ENCODE assay signal across 8 cellular contexts in the genomic region with DNA sequence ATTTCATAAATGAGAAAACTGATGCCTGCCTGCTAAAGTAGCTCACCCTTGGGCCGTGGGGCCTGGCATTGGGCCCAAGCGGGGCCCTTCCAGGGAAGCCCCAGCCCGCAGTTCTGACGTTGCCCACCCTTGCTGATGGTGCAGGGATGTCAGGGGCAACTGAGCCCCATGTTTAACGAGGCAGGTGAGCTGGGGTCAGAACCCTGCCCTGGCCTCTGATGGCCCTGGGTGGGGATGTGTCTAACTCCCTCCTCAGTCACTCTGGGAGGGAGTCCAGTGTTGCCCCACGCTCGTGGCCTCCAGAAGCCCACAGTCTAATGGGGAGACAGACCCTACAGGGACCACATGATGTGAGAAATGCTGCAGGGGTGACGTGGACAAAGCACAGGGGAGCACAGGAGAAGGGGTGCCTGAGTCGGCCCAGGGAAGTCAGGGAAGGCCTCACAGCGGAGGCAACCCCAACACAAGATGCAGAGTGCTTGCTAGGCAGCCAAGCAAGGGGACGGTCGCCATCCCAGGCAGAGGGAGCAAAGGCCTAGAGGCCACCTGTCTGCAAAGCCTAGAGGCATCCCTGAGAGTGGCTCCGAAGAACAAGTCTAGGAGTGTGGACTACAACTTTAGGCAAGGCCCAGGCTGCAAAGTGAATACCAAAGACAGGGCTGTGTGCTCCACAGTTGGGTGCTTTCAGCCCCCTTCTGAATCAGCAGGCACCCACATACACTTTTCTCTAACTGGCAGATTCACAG. TPM values are rescaled to one million over a fixed set of nuclear protein-coding genes. Genes with fewer than 3 reads are reported as not detected.
DNase-seq lines count a peak whose midpoint lies in the region; ATAC-seq and TF ChIP-seq lines count a peak whose summit lies in the region.

No MANE protein-coding gene starts in this region.

- H3K27me3 ChIP-seq in BLaER1 = no peaks in the 10 kb centered on the region
- no peaks in the 10 kb centered on the region for H3K27me3 ChIP-seq in OCI-LY1 (ENCODE audit: insufficient read depth, low read length)
- no peaks in the 10 kb centered on the region for H3K27me3 ChIP-seq in duodenal mucosa (ENCODE audit: control insufficient read depth in 1 of 2, insufficient read depth in 2 of 2, low read length in 2 of 2)

- H3K4me2 ChIP-seq in BLaER1 = peak overlapping the region; percentile 87
- no peak overlapping the region; the same call in 1 of the 2 replicates for H3K4me2 ChIP-seq in OCI-LY1 (ENCODE audit: low read length)

- H4K20me1 ChIP-seq in BLaER1 (no peaks in the 10 kb centered on the region), OCI-LY1 (ENCODE audit: insufficient read depth, low read length) (no peaks in the 10 kb centered on the region)

- H3K79me2 ChIP-seq in OCI-LY1 (ENCODE audit: insufficient read depth, low read length) = no peaks in the 10 kb centered on the region

- peaks cover 78% of the 10 kb centered on the region for H3K4me1 ChIP-seq in BLaER1
- H3K4me1 ChIP-seq in OCI-LY1 (ENCODE audit: insufficient read depth, low read length, severe bottlenecking) = peaks cover 56% of the 10 kb centered on the region
- peaks cover 14 to 21% of the 10 kb centered on the region in 2 donors for H3K4me1 ChIP-seq in duodenal mucosa (ENCODE audit: control insufficient read depth in 1 of 2, insufficient read depth in 2 of 2, low read length in 2 of 2)

- H3K27me3 Mint-ChIP-seq in osteocyte (ENCODE audit: unreplicated experiment) = no peaks in the 10 kb centered on the region

- no peak overlapping the region for H2AFZ ChIP-seq in OCI-LY1 (ENCODE audit: low read length)

- no peaks in the 10 kb centered on the region for H3K36me3 Mint-ChIP-seq in osteocyte (ENCODE audit: unreplicated experiment)

- H3K9me3 ChIP-seq in BLaER1 (peaks cover 8% of the 10 kb centered on the region), OCI-LY1 (ENCODE audit: low read length) (no peaks in the 10 kb centered on the region), duodenal mucosa (ENCODE audit: control insufficient read depth in 1 of 2, low read length in 2 of 2) (no peaks in the 10 kb centered on the region)

- H3K36me3 ChIP-seq in BLaER1 (no peaks in the 10 kb centered on the region), OCI-LY1 (ENCODE audit: insufficient read depth, low read length) (no peaks in the 10 kb centered on the region), duodenal mucosa (ENCODE audit: control insufficient read depth in 1 of 2, insufficient read depth in 2 of 2, low read length in 2 of 2) (no peaks in the 10 kb centered on the region)

- H3K4me3 ChIP-seq in BLaER1 (no peak overlapping the region), OCI-LY1 (ENCODE audit: low read depth, low read length, poor library complexity, severe bottlenecking) (no peak overlapping the region), duodenal mucosa (ENCODE audit: low read depth in 1 of 2, low read length in 2 of 2) (no peak overlapping the region)

- H3K4me1 Mint-ChIP-seq in osteocyte (ENCODE audit: unreplicated experiment) = peaks cover 17% of the 10 kb centered on the region

- H3K9me2 ChIP-seq in OCI-LY1 (ENCODE audit: low read depth, low read length) = no peaks in the 10 kb centered on the region

- TF ChIP-seq CTCF in OCI-LY1 (IDR thresholded peaks at IDR 0.05; ENCODE audit: low read length) (no peak), osteocyte (IDR thresholded peaks at IDR 0.05) (no peak)

- no peaks in the 10 kb centered on the region for H3K9me3 Mint-ChIP-seq in osteocyte (ENCODE audit: unreplicated experiment)

- no peak for ATAC-seq in HG02852 (IDR thresholded peaks at IDR 0.05; ENCODE audit: unreplicated experiment)
- ATAC-seq in HG03196 (IDR thresholded peaks at IDR 0.05; ENCODE audit: unreplicated experiment) = no peak
- no peak for ATAC-seq in GM18907 (IDR thresholded peaks at IDR 0.05; ENCODE audit: unreplicated experiment)

- H3K27ac ChIP-seq in BLaER1 (peak overlapping the region; percentile 94), OCI-LY1 (ENCODE audit: low read depth, low read length, poor library complexity, severe bottlenecking) (peak overlapping the region; percentile 60), duodenal mucosa (ENCODE audit: low read depth, low read length) (peak overlapping the region; percentile 96)

- H3K4me3 Mint-ChIP-seq in osteocyte (ENCODE audit: unreplicated experiment) = no peak overlapping the region

- H3K27ac Mint-ChIP-seq in osteocyte (ENCODE audit: unreplicated experiment) = peak overlapping the region; percentile 94

- H3K9ac ChIP-seq in BLaER1 = peak overlapping the region; percentile 32; the same call in 1 of the 2 replicates
- H3K9ac ChIP-seq in OCI-LY1 (ENCODE audit: low read length) = no peak overlapping the region; the same call in 1 of the 2 replicates
- peak overlapping the region in 1 of 2 donors; percentile 92 for H3K9ac ChIP-seq in duodenal mucosa (ENCODE audit: low read depth in 1 of 2, low read length in 2 of 2)

- H3F3A ChIP-seq in OCI-LY1 (ENCODE audit: insufficient read depth, low read length) = 0 out of 2 replicates have a peak, but pooled peaks cover 4% of the 10 kb centered on the region

- DNase-seq in osteocyte (ENCODE audit: extremely low spot score, unreplicated experiment) (no peak), DMS79 treated with DMSO at 0.1 percent for 48 hours (lab: John Stamatoyannopoulos, UW) (no peak)

RNA-seq across cellular contexts. Expression of a gene that starts 25.2 kb away (rescaled TPM):
- total RNA-seq in osteocyte = 288 and 290 TPM in 2 replicates

RNA-seq across cellular contexts. Expression of a gene that starts 55.8 kb away (rescaled TPM):
- 42.4 and 43.0 TPM in 2 replicates for total RNA-seq in osteocyte
